Comparison of ENCODE assay signal across 15 cellular contexts in the genomic region with DNA sequence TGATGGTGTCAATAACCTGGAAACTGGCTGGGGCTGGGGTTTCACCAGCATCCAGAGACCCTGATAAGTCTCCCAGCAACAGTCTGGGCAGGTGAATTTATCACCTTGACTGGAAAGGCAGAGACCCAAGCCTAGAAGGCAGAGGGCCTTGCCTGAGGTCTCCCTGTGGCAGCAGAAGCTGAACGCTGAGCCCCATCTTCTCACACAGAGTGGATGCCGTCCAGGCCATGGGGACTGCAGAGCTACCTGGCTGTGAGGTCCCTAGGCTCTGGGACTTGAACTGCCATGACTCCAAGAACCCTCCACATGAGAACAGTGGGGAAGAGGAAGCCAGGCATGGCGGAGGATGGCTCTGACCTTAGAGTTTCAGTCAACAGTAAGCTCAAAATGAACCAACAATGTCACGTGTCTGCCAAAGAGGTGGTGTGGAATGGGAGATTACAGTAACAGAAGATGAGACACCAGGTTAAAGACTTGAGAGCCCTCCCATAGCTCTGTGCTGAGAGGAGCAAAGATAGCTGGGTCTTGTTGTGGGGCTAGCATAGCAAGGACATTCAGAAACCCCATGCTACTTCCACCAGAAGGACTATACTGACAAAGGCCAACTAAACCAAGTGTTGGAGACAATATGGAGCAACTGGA.
"Had no signal": no experiment of that assay in that cellular context is flagged by ENCODE, and none has a peak within 500 bp of the region (broad histone marks: within the 10 kb centered on the region; RNA-seq: fewer than 3 reads in every experiment).

No MANE protein-coding gene starts in this region.

- H3K27me3 Mint-ChIP-seq: stimulated activated memory B cell treated with anti-CD40 and anti-IgM and Interleukin-4, amounts not matched to agents 10 μg/mL and 1 μg/mL and 100 μg/mL, for 72 hours had no signal

- H3K9me3 ChIP-seq: uterus had no signal

- H3K4me3 ChIP-seq: smooth muscle cell, tibial artery, uterus had no signal

- H3K27me3 ChIP-seq: tibial artery, uterus had no signal

- H3K4me2 ChIP-seq: smooth muscle cell had no signal

- DNase-seq: activated CD4-positive, alpha-beta T cell treated with anti-CD3 and anti-CD28 coated beads for 48 hours; activated CD8-positive, alpha-beta memory T cell treated with anti-CD3 and anti-CD28 coated beads for 24 hours; amygdala; dermis blood vessel endothelial cell; hippocampal formation; kidney glomerular epithelial cell; midbrain; naive B cell; right cardiac atrium; tibial artery; uterus had no signal

- H3K27ac Mint-ChIP-seq: activated naive CD4-positive, alpha-beta T cell treated with anti-CD3 and anti-CD28 coated beads, Interleukin-2, amount 50 U/mL, for 24 hours; stimulated activated memory B cell treated with anti-CD40 and anti-IgM and Interleukin-4, amounts not matched to agents 10 μg/mL and 1 μg/mL and 100 μg/mL, for 72 hours; WTC11 had no signal

- H3K4me1 ChIP-seq: uterus had no signal

- H3K4me3 Mint-ChIP-seq: activated naive CD4-positive, alpha-beta T cell treated with anti-CD3 and anti-CD28 coated beads, Interleukin-2, amount 50 U/mL, for 24 hours; stimulated activated memory B cell treated with anti-CD40 and anti-IgM and Interleukin-4, amounts not matched to agents 10 μg/mL and 1 μg/mL and 100 μg/mL, for 72 hours; WTC11 had no signal

- H3K36me3 ChIP-seq: tibial artery, uterus had no signal

- H3K27ac ChIP-seq: tibial artery, uterus had no signal

- ATAC-seq: right cardiac atrium; stimulated activated memory B cell treated with anti-CD40 and anti-IgM and Interleukin-4, amounts not matched to agents 10 μg/mL and 1 μg/mL and 100 μg/mL, for 72 hours; WTC11 had no signal
